22 cellular contexts compared by ENCODE assay signal in genomic region chr19:7376151-7376852, GRCh38. TPM values are rescaled to one million over a fixed set of nuclear protein-coding genes. Genes with fewer than 3 reads are reported as not detected.
DNase-seq lines count a peak whose midpoint lies in the region; ATAC-seq, FAIRE-seq and TF ChIP-seq lines count a peak whose summit lies in the region.
"Had no signal": no experiment of that assay in that cellular context is flagged by ENCODE, and none has a peak within 500 bp of the region (broad histone marks: within the 10 kb centered on the region; RNA-seq: fewer than 3 reads in every experiment).

No MANE protein-coding gene starts in this region.

- H3K79me2 ChIP-seq in keratinocyte (ENCODE audit: control insufficient read depth, insufficient read depth, low read length): no peaks in the 10 kb centered on the region

- peak; percentile 98 for FAIRE-seq in keratinocyte (lab: Jason Lieb, UNC)
- no peak for FAIRE-seq in RCC 7860 (lab: Jason Lieb, UNC)
- FAIRE-seq: D721Med, endothelial cell of umbilical vein, G401.6, GM12878 had no signal

- DNase-seq in activated B cell treated with CpG ODN at 0.5 μM for 24 hours: no peak
- peak; percentile 68 for DNase-seq in keratinocyte (ENCODE audit: low read depth, low spot score)
- no peak for DNase-seq in stimulated activated CD4-positive, alpha-beta T cell treated with anti-CD3 and anti-CD28 coated beads, Interleukin-12 subunit alpha, Interleukin-12 subunit beta, amount 100 ng/mL, for 4 hours
- DNase-seq in RCC 7860 (ENCODE audit: low spot score): no peak
- DNase-seq: activated CD4-positive, CD25-positive, alpha-beta regulatory T cell treated with anti-CD3 and anti-CD28 coated beads, Interleukin-2, amount 50 U/mL, for 72 hours; activated gamma-delta T cell treated with Interleukin-2 at 50 U/mL for 16 hours; AML-193; cortex of kidney; foreskin fibroblast; left ventricle myocardium superior; NCI-H1417; NCI-H69; ovary; T-helper 9 cell had no signal

- peak overlapping the region; percentile 32 for H3K4me2 ChIP-seq in keratinocyte (ENCODE audit: control insufficient read depth, extremely low read depth, insufficient read depth, low read depth, low read length)

- H4K20me1 ChIP-seq in keratinocyte (ENCODE audit: control insufficient read depth, extremely low read depth, insufficient read depth, low read length): no peaks in the 10 kb centered on the region

- H3K36me3 ChIP-seq in HUES48 (ENCODE audit: control insufficient read depth, insufficient read depth, low read length) (no peaks in the 10 kb centered on the region), keratinocyte (ENCODE audit: control insufficient read depth in 2 of 2, extremely low read depth in 1 of 2, insufficient read depth in 2 of 2, low read length in 2 of 2) (no peaks in the 10 kb centered on the region)
- H3K36me3 ChIP-seq: ovary, vagina had no signal

- H3K9me3 Mint-ChIP-seq in activated B cell treated with CpG ODN at 0.5 μM for 24 hours: no peaks in the 10 kb centered on the region
- H3K9me3 Mint-ChIP-seq in stimulated activated memory B cell treated with anti-CD40 and anti-IgM and Interleukin-4, amounts not matched to agents 10 μg/mL and 1 μg/mL and 100 μg/mL, for 72 hours: no peaks in the 10 kb centered on the region

- CTCF ChIA-PET in activated B cell treated with CpG ODN at 0.5 μM for 24 hours (lab: Charles Lee): no interaction called here

- no peak for ATAC-seq in activated B cell treated with CpG ODN at 0.5 μM for 24 hours (ENCODE audit: low read depth)
- ATAC-seq in stimulated activated memory B cell treated with anti-CD40 and anti-IgM and Interleukin-4, amounts not matched to agents 10 μg/mL and 1 μg/mL and 100 μg/mL, for 72 hours: no peak
- ATAC-seq in GM21447 (IDR thresholded peaks at IDR 0.05; ENCODE audit: unreplicated experiment): no peak
- ATAC-seq: GM12878, left ventricle myocardium superior had no signal

- peak overlapping the region; percentile 50 for H3K27ac ChIP-seq in HUES48 (ENCODE audit: low read depth, low read length)
- no peak overlapping the region for H3K27ac ChIP-seq in keratinocyte (ENCODE audit: control insufficient read depth, insufficient read depth, low read length)
- H3K27ac ChIP-seq: ovary, vagina had no signal

- H3K9me1 ChIP-seq in keratinocyte (ENCODE audit: control insufficient read depth, extremely low read depth, insufficient read depth, low read length): peaks cover 5% of the 10 kb centered on the region

- H3K27me3 Mint-ChIP-seq in activated B cell treated with CpG ODN at 0.5 μM for 24 hours: no peaks in the 10 kb centered on the region
- no peaks in the 10 kb centered on the region for H3K27me3 Mint-ChIP-seq in stimulated activated memory B cell treated with anti-CD40 and anti-IgM and Interleukin-4, amounts not matched to agents 10 μg/mL and 1 μg/mL and 100 μg/mL, for 72 hours

- H3K4me1 ChIP-seq in HUES48 (ENCODE audit: control insufficient read depth, insufficient read depth, low read length) (peaks cover 7% of the 10 kb centered on the region), keratinocyte (ENCODE audit: control insufficient read depth, extremely low read depth, insufficient read depth, low read length) (peaks cover 15% of the 10 kb centered on the region)
- H3K4me1 ChIP-seq: vagina had no signal

- H3K4me3 ChIP-seq in HUES48 (ENCODE audit: low read depth, low read length) (no peak overlapping the region), keratinocyte (ENCODE audit: control insufficient read depth in 2 of 3, extremely low read depth in 1 of 3, insufficient read depth in 2 of 3, low read depth in 1 of 3, low read length in 3 of 3) (no peak overlapping the region)
- H3K4me3 ChIP-seq: GM12878, ovary, vagina had no signal

- peak overlapping the region; percentile 41 for H3K27ac Mint-ChIP-seq in activated B cell treated with CpG ODN at 0.5 μM for 24 hours
- H3K27ac Mint-ChIP-seq in stimulated activated memory B cell treated with anti-CD40 and anti-IgM and Interleukin-4, amounts not matched to agents 10 μg/mL and 1 μg/mL and 100 μg/mL, for 72 hours: peak overlapping the region; percentile 71

- peaks cover 83% of the 10 kb centered on the region for H3K36me3 Mint-ChIP-seq in activated B cell treated with CpG ODN at 0.5 μM for 24 hours (ENCODE audit: low read depth)
- peaks cover 33% of the 10 kb centered on the region for H3K36me3 Mint-ChIP-seq in stimulated activated memory B cell treated with anti-CD40 and anti-IgM and Interleukin-4, amounts not matched to agents 10 μg/mL and 1 μg/mL and 100 μg/mL, for 72 hours

- dilution Hi-C loops in keratinocyte (cut with MboI; ENCODE audit: extremely low pct_ligation_motif_present, low sequenced_read_pairs): no loop called here

- TF ChIP-seq CTCF in activated B cell treated with CpG ODN at 0.5 μM for 24 hours (IDR thresholded peaks at IDR 0.05) (no peak), keratinocyte (optimal IDR thresholded peaks at IDR 0.05 in 1 of 3, IDR thresholded peaks at IDR 0.05 in 1 of 3, conservative IDR thresholded peaks at IDR 0.05 in 1 of 3; ENCODE audit: extremely low read depth in 1 of 3, insufficient read depth in 2 of 3, low read length in 3 of 3) (no peak)

- H3K4me1 Mint-ChIP-seq in activated B cell treated with CpG ODN at 0.5 μM for 24 hours: peaks cover 8% of the 10 kb centered on the region
- H3K4me1 Mint-ChIP-seq in stimulated activated memory B cell treated with anti-CD40 and anti-IgM and Interleukin-4, amounts not matched to agents 10 μg/mL and 1 μg/mL and 100 μg/mL, for 72 hours: peaks cover 28% of the 10 kb centered on the region

- H3K27me3 ChIP-seq in HUES48 (ENCODE audit: control insufficient read depth, insufficient read depth, low read length): no peaks in the 10 kb centered on the region
- H3K27me3 ChIP-seq in keratinocyte (ENCODE audit: control insufficient read depth, extremely low read depth, insufficient read depth, low read length): no peaks in the 10 kb centered on the region
- H3K27me3 ChIP-seq: ovary, vagina had no signal

- POLR2A ChIA-PET in activated B cell treated with CpG ODN at 0.5 μM for 24 hours (lab: Charles Lee): interaction anchor here (1.2 kb wide), 1 partner anchor 21 kb away, joined by 3 read pairs; no protein-coding TSS in a partner anchor

- intact Hi-C loops in activated B cell treated with CpG ODN at 0.5 μM for 24 hours (cut with micrococcal nuclease): no loop called here

- no peak overlapping the region for H2AFZ ChIP-seq in keratinocyte (ENCODE audit: control insufficient read depth, low read length)

- no peak overlapping the region for H3K9ac ChIP-seq in HUES48 (ENCODE audit: low read depth, low read length)
- no peak overlapping the region for H3K9ac ChIP-seq in keratinocyte (ENCODE audit: control insufficient read depth, extremely low read depth, insufficient read depth, low read length)

- no peaks in the 10 kb centered on the region for H3K9me3 ChIP-seq in HUES48 (ENCODE audit: control insufficient read depth, insufficient read depth, low read length)
- no peaks in the 10 kb centered on the region for H3K9me3 ChIP-seq in keratinocyte (ENCODE audit: control insufficient read depth, low read depth, low read length)
- H3K9me3 ChIP-seq: ovary, vagina had no signal

- no peak overlapping the region for H3K4me3 Mint-ChIP-seq in activated B cell treated with CpG ODN at 0.5 μM for 24 hours
- no peak overlapping the region for H3K4me3 Mint-ChIP-seq in stimulated activated memory B cell treated with anti-CD40 and anti-IgM and Interleukin-4, amounts not matched to agents 10 μg/mL and 1 μg/mL and 100 μg/mL, for 72 hours

RNA-seq across cellular contexts. Expression of gene ARHGEF18, which starts 27.6 kb away (rescaled TPM):
- 45.8 and 51.9 TPM in 2 replicates for total RNA-seq in activated B cell treated with CpG ODN at 0.5 μM for 24 hours
- 7.9 to 11.7 TPM (median 11.4 TPM) in 3 replicates for polyA plus RNA-seq in keratinocyte
- polyA plus RNA-seq in keratinocyte (2011; ENCODE audit: low read depth): 5.7 TPM
- 3.6 and 9.8 TPM in 2 replicates for polyA plus RNA-seq in keratinocyte (2011; cell fraction: cytosol; rRNA removed)
- polyA plus RNA-seq in keratinocyte (2011; cell fraction: nucleus; rRNA removed): 11.7 and 19.3 TPM in 2 replicates
- 18.2 and 28.4 TPM in 2 replicates for polyA plus RNA-seq in keratinocyte (2012; ENCODE audit: low replicate concordance)
- 2.6 to 16.7 TPM (median 14.7 TPM) in 3 replicates for polyA minus RNA-seq in keratinocyte
- 32.2 TPM for polyA minus RNA-seq in keratinocyte (2011; cell fraction: cytosol; rRNA and poly(A)+ RNA removed)
- polyA minus RNA-seq in keratinocyte (2011; cell fraction: nucleus; rRNA and poly(A)+ RNA removed): 25.5 and 28.8 TPM in 2 replicates
